9 cellular contexts compared by ENCODE assay signal in the genomic region with DNA sequence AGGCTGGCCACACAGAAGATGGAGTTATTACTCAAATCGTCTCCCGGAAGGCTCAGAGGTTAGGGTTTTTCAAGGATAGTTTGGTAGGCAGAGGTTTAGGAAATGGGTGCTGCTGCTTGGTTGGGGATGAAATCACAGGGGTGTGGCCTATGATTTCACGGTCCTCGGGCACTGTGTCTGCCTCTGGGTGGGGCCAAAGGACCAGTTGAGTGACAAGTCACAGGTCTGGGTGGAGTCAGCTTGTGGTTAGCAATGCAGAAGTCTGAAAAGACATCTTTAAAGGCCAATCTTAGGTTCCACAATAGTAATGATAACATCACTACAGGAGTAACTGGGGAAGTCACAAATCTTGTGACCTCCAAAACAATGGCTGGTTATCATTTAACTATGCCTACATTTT.
A peak's percentile ranks its signal among the peaks of the same experiment; 100 is the strongest.
DNase-seq lines count a peak whose midpoint lies in the region; ATAC-seq, FAIRE-seq and TF ChIP-seq lines count a peak whose summit lies in the region.
"Had no signal": no experiment of that assay in that cellular context is flagged by ENCODE, and none has a peak within 500 bp of the region (broad histone marks: within the 10 kb centered on the region; RNA-seq: fewer than 3 reads in every experiment).

No MANE protein-coding gene starts in this region.

- ATAC-seq in activated naive CD8-positive, alpha-beta T cell treated with anti-CD3 and anti-CD28 coated beads, Interleukin-2, amount 50 U/mL, for 24 hours = no peak
- peak; percentile 94 for ATAC-seq in HG03159 (IDR thresholded peaks at IDR 0.05; ENCODE audit: unreplicated experiment)
- peak; percentile 96 for ATAC-seq in stimulated activated memory B cell treated with anti-CD40 and anti-IgM and Interleukin-4, amounts not matched to agents 10 μg/mL and 1 μg/mL and 100 μg/mL, for 72 hours

- no peaks in the 10 kb centered on the region for H3F3A ChIP-seq in SU-DHL-6 (ENCODE audit: insufficient read depth)

- no peak for TF ChIP-seq CTCF in SU-DHL-6 (IDR thresholded peaks at IDR 0.05; ENCODE audit: insufficient read depth, low read length, poor library complexity, severe bottlenecking)

- no peaks in the 10 kb centered on the region for H3K27me3 ChIP-seq in SU-DHL-6 (ENCODE audit: low read length)

- H2AFZ ChIP-seq in SU-DHL-6 (ENCODE audit: low read depth, low read length, severe bottlenecking) = peak overlapping the region; percentile 49

- no peak overlapping the region for H3K4me3 ChIP-seq in SU-DHL-6 (ENCODE audit: insufficient read depth, low read length, poor library complexity, severe bottlenecking)

- no peak overlapping the region for H3K27ac ChIP-seq in SU-DHL-6 (ENCODE audit: low read depth, low read length)

- FAIRE-seq in HTR-8/SVneo (lab: Jason Lieb, UNC) = no peak

- H3K79me2 ChIP-seq in SU-DHL-6 (ENCODE audit: insufficient read depth, low read length) = no peaks in the 10 kb centered on the region

- H3K4me3 Mint-ChIP-seq in activated naive CD8-positive, alpha-beta T cell treated with anti-CD3 and anti-CD28 coated beads, Interleukin-2, amount 50 U/mL, for 24 hours = no peak overlapping the region
- H3K4me3 Mint-ChIP-seq in activated naive CD8-positive, alpha-beta T cell treated with anti-CD3 and anti-CD28 coated beads for 36 hours = no peak overlapping the region
- H3K4me3 Mint-ChIP-seq in stimulated activated memory B cell treated with anti-CD40 and anti-IgM and Interleukin-4, amounts not matched to agents 10 μg/mL and 1 μg/mL and 100 μg/mL, for 72 hours = no peak overlapping the region
- H3K4me3 Mint-ChIP-seq: activated CD4-positive, alpha-beta T cell treated with anti-CD3 and anti-CD28 coated beads, Interleukin-2, amount 10 ng/mL, durations not matched to agents 7 days and 5 days had no signal

- H3K9me3 Mint-ChIP-seq in activated naive CD8-positive, alpha-beta T cell treated with anti-CD3 and anti-CD28 coated beads, Interleukin-2, amount 50 U/mL, for 24 hours = no peaks in the 10 kb centered on the region
- H3K9me3 Mint-ChIP-seq in activated naive CD8-positive, alpha-beta T cell treated with anti-CD3 and anti-CD28 coated beads for 36 hours = peaks cover under 1% of the 10 kb centered on the region
- H3K9me3 Mint-ChIP-seq in stimulated activated memory B cell treated with anti-CD40 and anti-IgM and Interleukin-4, amounts not matched to agents 10 μg/mL and 1 μg/mL and 100 μg/mL, for 72 hours = peaks cover 2% of the 10 kb centered on the region
- H3K9me3 Mint-ChIP-seq: activated CD4-positive, alpha-beta T cell treated with anti-CD3 and anti-CD28 coated beads, Interleukin-2, amount 10 ng/mL, durations not matched to agents 7 days and 5 days had no signal

- no peaks in the 10 kb centered on the region for H3K36me3 ChIP-seq in SU-DHL-6 (ENCODE audit: low read length)

- H3K9ac ChIP-seq in SU-DHL-6 (ENCODE audit: low read length) = no peak overlapping the region

- no peak overlapping the region for H3K4me2 ChIP-seq in SU-DHL-6 (ENCODE audit: low read depth, low read length, poor library complexity, severe bottlenecking)

- H4K20me1 ChIP-seq in SU-DHL-6 (ENCODE audit: low read depth, low read length) = no peaks in the 10 kb centered on the region

- H3K27me3 Mint-ChIP-seq in activated naive CD8-positive, alpha-beta T cell treated with anti-CD3 and anti-CD28 coated beads, Interleukin-2, amount 50 U/mL, for 24 hours = no peaks in the 10 kb centered on the region
- H3K27me3 Mint-ChIP-seq in activated naive CD8-positive, alpha-beta T cell treated with anti-CD3 and anti-CD28 coated beads for 36 hours = no peaks in the 10 kb centered on the region
- H3K27me3 Mint-ChIP-seq in stimulated activated memory B cell treated with anti-CD40 and anti-IgM and Interleukin-4, amounts not matched to agents 10 μg/mL and 1 μg/mL and 100 μg/mL, for 72 hours = no peaks in the 10 kb centered on the region
- H3K27me3 Mint-ChIP-seq: activated CD4-positive, alpha-beta T cell treated with anti-CD3 and anti-CD28 coated beads, Interleukin-2, amount 10 ng/mL, durations not matched to agents 7 days and 5 days had no signal

- H3K9me3 ChIP-seq in SU-DHL-6 (ENCODE audit: insufficient read depth, low read length) = no peaks in the 10 kb centered on the region

- peak; percentile 9 for DNase-seq in activated naive CD8-positive, alpha-beta T cell treated with anti-CD3 and anti-CD28 coated beads, Interleukin-2, amount 50 U/mL, for 24 hours
- DNase-seq in activated naive CD8-positive, alpha-beta T cell treated with anti-CD3 and anti-CD28 coated beads for 36 hours = no peak
- DNase-seq in hepatic stellate cell (ENCODE audit: low spot score) (no peak), HTR-8/SVneo (ENCODE audit: insufficient read length, low spot score) (no peak), NCI-H2196 treated with DMSO at 0.1 percent for 48 hours (lab: John Stamatoyannopoulos, UW; ENCODE audit: unreplicated experiment) (no peak)
- DNase-seq: activated CD4-positive, alpha-beta T cell treated with anti-CD3 and anti-CD28 coated beads, Interleukin-2, amount 10 ng/mL, durations not matched to agents 7 days and 5 days had no signal

- H3K9me2 ChIP-seq in SU-DHL-6 (replicated peaks; ENCODE audit: insufficient read depth, low read length) = no peaks in the 10 kb centered on the region

- H3K36me3 Mint-ChIP-seq in activated naive CD8-positive, alpha-beta T cell treated with anti-CD3 and anti-CD28 coated beads, Interleukin-2, amount 50 U/mL, for 24 hours (ENCODE audit: low read depth) = no peaks in the 10 kb centered on the region
- no peaks in the 10 kb centered on the region for H3K36me3 Mint-ChIP-seq in activated naive CD8-positive, alpha-beta T cell treated with anti-CD3 and anti-CD28 coated beads for 36 hours
- H3K36me3 Mint-ChIP-seq in stimulated activated memory B cell treated with anti-CD40 and anti-IgM and Interleukin-4, amounts not matched to agents 10 μg/mL and 1 μg/mL and 100 μg/mL, for 72 hours = no peaks in the 10 kb centered on the region

- no peak overlapping the region for H3K27ac Mint-ChIP-seq in activated naive CD8-positive, alpha-beta T cell treated with anti-CD3 and anti-CD28 coated beads, Interleukin-2, amount 50 U/mL, for 24 hours
- H3K27ac Mint-ChIP-seq in activated naive CD8-positive, alpha-beta T cell treated with anti-CD3 and anti-CD28 coated beads for 36 hours = no peak overlapping the region
- H3K27ac Mint-ChIP-seq in stimulated activated memory B cell treated with anti-CD40 and anti-IgM and Interleukin-4, amounts not matched to agents 10 μg/mL and 1 μg/mL and 100 μg/mL, for 72 hours = no peak overlapping the region
- H3K27ac Mint-ChIP-seq: activated CD4-positive, alpha-beta T cell treated with anti-CD3 and anti-CD28 coated beads, Interleukin-2, amount 10 ng/mL, durations not matched to agents 7 days and 5 days had no signal

- no peaks in the 10 kb centered on the region for H3K4me1 Mint-ChIP-seq in activated naive CD8-positive, alpha-beta T cell treated with anti-CD3 and anti-CD28 coated beads, Interleukin-2, amount 50 U/mL, for 24 hours
- H3K4me1 Mint-ChIP-seq in activated naive CD8-positive, alpha-beta T cell treated with anti-CD3 and anti-CD28 coated beads for 36 hours = no peaks in the 10 kb centered on the region
- H3K4me1 Mint-ChIP-seq in stimulated activated memory B cell treated with anti-CD40 and anti-IgM and Interleukin-4, amounts not matched to agents 10 μg/mL and 1 μg/mL and 100 μg/mL, for 72 hours = peaks cover 11% of the 10 kb centered on the region
- H3K4me1 Mint-ChIP-seq: activated CD4-positive, alpha-beta T cell treated with anti-CD3 and anti-CD28 coated beads, Interleukin-2, amount 10 ng/mL, durations not matched to agents 7 days and 5 days had no signal
